In genomic region chr14:29166507-29166906, GRCh38 we compare ENCODE assay signal across 2 cellular contexts.
TF ChIP-seq lines count a peak whose summit lies in the region.

No MANE protein-coding gene starts in this region.

TF ChIP-seq in Ishikawa, 13 proteins besides CTCF, POLR2A, EP300 and RAD21 (continued from another document):
- TF ChIP-seq REST (IDR thresholded peaks at IDR 0.05; ENCODE audit: low read depth) = no peak
- TF ChIP-seq CEBPB (IDR thresholded peaks at IDR 0.05) = no peak
- TF ChIP-seq CREB1 (IDR thresholded peaks at IDR 0.05; ENCODE audit: low read depth) = no peak
- no peak for TF ChIP-seq MAX (IDR thresholded peaks at IDR 0.05)
- no peak for TF ChIP-seq FOXM1 (IDR thresholded peaks at IDR 0.05; ENCODE audit: borderline replicate concordance, low read depth)
- no peak for TF ChIP-seq ZBTB7A (IDR thresholded peaks at IDR 0.05; ENCODE audit: low read depth)
- TF ChIP-seq NFIC (IDR thresholded peaks at IDR 0.05) = no peak

TF ChIP-seq in H1, 55 proteins besides CTCF, POLR2A, EP300 and RAD21 (continued from another document):
- no peak for TF ChIP-seq SUZ12 (IDR thresholded peaks at IDR 0.05; ENCODE audit: low read length)
